In the genomic region with DNA sequence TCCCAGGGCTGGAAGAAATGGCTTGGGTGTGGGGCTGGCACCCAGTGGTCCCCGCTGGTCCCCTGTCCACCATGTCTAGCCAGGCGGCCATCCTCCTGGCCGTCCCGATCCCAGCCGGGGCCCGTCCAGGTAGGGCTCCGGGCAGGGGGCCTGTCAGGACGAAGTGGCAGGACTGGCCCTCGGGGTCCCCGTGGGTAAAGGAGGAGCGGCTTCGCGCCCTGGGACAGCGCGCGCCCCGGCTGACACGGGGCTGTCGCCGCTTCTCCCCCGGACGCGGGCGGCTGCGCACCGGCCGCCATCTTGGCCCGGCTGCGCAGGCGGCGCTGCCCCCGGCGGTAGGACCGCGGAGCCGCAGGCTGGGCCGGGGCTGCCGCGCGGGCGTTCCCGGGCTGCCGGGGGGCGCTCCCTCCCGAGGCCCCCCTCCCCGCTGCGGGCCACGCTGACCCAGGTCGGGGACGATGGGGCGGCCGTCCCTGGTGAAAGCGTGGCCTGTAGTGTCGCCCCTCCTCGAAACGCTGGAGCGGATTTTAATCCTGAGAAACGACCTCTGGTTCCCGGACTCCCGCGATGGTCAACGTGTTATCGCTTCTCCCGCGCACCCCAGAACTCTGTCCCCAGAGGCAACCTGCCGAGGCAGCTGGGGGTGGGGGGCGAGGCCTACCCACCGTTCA, we compare ENCODE assay signal across 8 cellular contexts.
DNase-seq lines count a peak whose midpoint lies in the region; ATAC-seq and TF ChIP-seq lines count a peak whose summit lies in the region.

No MANE protein-coding gene starts in this region.

- TF ChIP-seq CTCF in HFF-Myc (IDR thresholded peaks at IDR 0.05; ENCODE audit: low read depth, low read length, missing control alignments) (no peak), prostate gland (IDR thresholded peaks at IDR 0.05) (peak; percentile 10 to 63 (median 38))

- no peaks in the 10 kb centered on the region for H3K9me3 Mint-ChIP-seq in activated naive CD4-positive, alpha-beta T cell treated with anti-CD3 and anti-CD28 coated beads for 36 hours

- H3K4me1 ChIP-seq in prostate gland (replicated peaks), result no peaks in the 10 kb centered on the region

- WGBS in prostate gland, result 0% methylated on average over 2 of the region's 68 CpGs

- H3K27ac ChIP-seq in prostate gland, result peak overlapping the region; percentile 67 to 77

- peak; percentile 47 to 62 for ATAC-seq in left cardiac atrium
- ATAC-seq in HG02852 (IDR thresholded peaks at IDR 0.05; ENCODE audit: unreplicated experiment), result no peak

- intact Hi-C loops in activated naive CD4-positive, alpha-beta T cell treated with anti-CD3 and anti-CD28 coated beads for 36 hours (cut with micrococcal nuclease), result loop anchor here (1.0 kb wide), 1 partner anchor 8 kb away; no protein-coding TSS in a partner anchor
- intact Hi-C loops in left cardiac atrium (cut with DNase I) (loop anchor here in 1 of 2 donors (5.0 to 10.0 kb wide), 3 partner anchors 51 to 423 kb away; no protein-coding TSS in a partner anchor), prostate gland (cut with DNase I) (loop anchor here (10.0 kb wide), 3 partner anchors 143 to 343 kb away; no protein-coding TSS in a partner anchor)

- H3K4me3 Mint-ChIP-seq in activated naive CD4-positive, alpha-beta T cell treated with anti-CD3 and anti-CD28 coated beads for 36 hours, result peak overlapping the region; percentile 71

- H3K27me3 Mint-ChIP-seq in activated naive CD4-positive, alpha-beta T cell treated with anti-CD3 and anti-CD28 coated beads for 36 hours (ENCODE audit: low read depth), result no peaks in the 10 kb centered on the region

- no peaks in the 10 kb centered on the region for H3K36me3 ChIP-seq in prostate gland

- DNase-seq in COLO668 (lab: John Stamatoyannopoulos, UW; ENCODE audit: unreplicated experiment) (peak; percentile 72), HFF-Myc (ENCODE audit: extremely low read depth, low read depth) (no peak), left cardiac atrium (no peak), prostate gland (ENCODE audit: low spot score) (no peak), COLO829 (ENCODE audit: low spot score) (no peak), dedifferentiated amniotic fluid mesenchymal stem cell (ENCODE audit: extremely low spot score) (no peak)
- peak; percentile 25 for DNase-seq in activated naive CD4-positive, alpha-beta T cell treated with anti-CD3 and anti-CD28 coated beads for 36 hours

- H3K4me1 Mint-ChIP-seq in activated naive CD4-positive, alpha-beta T cell treated with anti-CD3 and anti-CD28 coated beads for 36 hours (ENCODE audit: low read depth), result peaks cover 11% of the 10 kb centered on the region

- H3K27me3 ChIP-seq in prostate gland (replicated peaks; ENCODE audit: insufficient read depth), result no peaks in the 10 kb centered on the region

- CTCF ChIA-PET in activated naive CD4-positive, alpha-beta T cell treated with anti-CD3 and anti-CD28 coated beads for 36 hours (lab: Charles Lee), result interaction anchor here (0.6 to 1.4 kb wide), 2 partner anchors 10 to 346 kb away, joined by 3 to 6 read pairs; no protein-coding TSS in a partner anchor

- no peak for TF ChIP-seq POLR2A in prostate gland (IDR thresholded peaks at IDR 0.05)

- peaks cover 1% of the 10 kb centered on the region for H3K36me3 Mint-ChIP-seq in activated naive CD4-positive, alpha-beta T cell treated with anti-CD3 and anti-CD28 coated beads for 36 hours (ENCODE audit: low read depth)

- peak overlapping the region; percentile 30 for H3K27ac Mint-ChIP-seq in activated naive CD4-positive, alpha-beta T cell treated with anti-CD3 and anti-CD28 coated beads for 36 hours

- H3K4me3 ChIP-seq in HFF-Myc (replicated peaks; ENCODE audit: low read depth, low read length), result peak overlapping the region; percentile 31
- peak overlapping the region; percentile 32 to 38 for H3K4me3 ChIP-seq in prostate gland

- H3K9me3 ChIP-seq in prostate gland, result no peaks in the 10 kb centered on the region

Comparison
In these comparisons a context has a peak if more than half of its experiments do, and no peak if none do; other contexts are left out.
1. DNase-seq: peak in COLO668 (single experiment) and activated naive CD4-positive, alpha-beta T cell treated with anti-CD3 and anti-CD28 coated beads for 36 hours (single experiment); none in HFF-Myc (single experiment), left cardiac atrium (single experiment), prostate gland (single experiment), COLO829 (single experiment) and dedifferentiated amniotic fluid mesenchymal stem cell (single experiment).